16 cellular contexts compared by ENCODE assay signal in the genomic region with DNA sequence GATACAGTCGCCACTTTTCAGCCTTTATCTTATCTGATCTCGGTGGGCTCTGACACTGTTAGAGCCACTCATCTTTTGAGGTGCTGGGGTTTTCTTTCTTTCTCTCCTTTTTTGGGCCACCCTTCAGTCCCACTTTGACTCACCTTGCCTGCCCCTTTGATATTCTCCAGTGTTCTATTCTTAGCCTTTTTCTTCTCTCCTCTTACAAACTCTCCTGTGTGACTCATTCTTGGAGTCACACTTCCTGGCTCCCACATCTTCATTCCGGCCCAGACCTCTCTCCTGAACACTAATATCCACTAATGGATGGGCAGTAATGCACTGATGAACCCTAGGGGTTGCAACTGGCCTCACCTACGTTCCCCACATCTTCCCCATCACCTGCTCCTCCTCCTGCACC. TPM values are rescaled to one million over a fixed set of nuclear protein-coding genes. Genes with fewer than 3 reads are reported as not detected.
DNase-seq lines count a peak whose midpoint lies in the region; ATAC-seq and TF ChIP-seq lines count a peak whose summit lies in the region.
"Had no signal": no experiment of that assay in that cellular context is flagged by ENCODE, and none has a peak within 500 bp of the region (broad histone marks: within the 10 kb centered on the region; RNA-seq: fewer than 3 reads in every experiment).

No MANE protein-coding gene starts in this region.

- H3K4me3 ChIP-seq in PC-3 (ENCODE audit: low read length) (no peak overlapping the region), epithelial cell of esophagus (ENCODE audit: low read length) (no peak overlapping the region), gastrocnemius medialis (no peak overlapping the region)
- H3K4me3 ChIP-seq: GM23338, SJSA1 had no signal

- no peak overlapping the region for H3K4me2 ChIP-seq in PC-3 (ENCODE audit: low read length)
- H3K4me2 ChIP-seq: GM23338 had no signal

- no peaks in the 10 kb centered on the region for H3F3A ChIP-seq in PC-3 (ENCODE audit: low read length, unreplicated experiment)

- POLR2A ChIA-PET in PC-3 (lab: Charles Lee; ENCODE audit: unreplicated experiment): no interaction called here

- TF ChIP-seq POLR2A in gastrocnemius medialis (IDR thresholded peaks at IDR 0.05): no peak

- in situ Hi-C loops in gastrocnemius medialis (cut with MboI; ENCODE audit: low sequenced_read_pairs in 4 of 4): no loop called here
- in situ Hi-C loops in KBM-7 (cut with MboI; ENCODE audit: low pct_unique_long_range_greater_than_20kb, low sequenced_read_pairs): no loop called here

- H4K20me1 ChIP-seq in PC-3 (ENCODE audit: low read length): no peaks in the 10 kb centered on the region

- no peak overlapping the region for H3K9ac ChIP-seq in PC-3 (ENCODE audit: low read length)

- TF ChIP-seq CTCF in PC-3 (conservative IDR thresholded peaks at IDR 0.05; ENCODE audit: low read depth, low read length) (no peak), epithelial cell of esophagus (IDR thresholded peaks at IDR 0.05; ENCODE audit: insufficient read depth, low read depth, low read length, missing control alignments) (no peak), gastrocnemius medialis (IDR thresholded peaks at IDR 0.05 in 4 of 5, conservative IDR thresholded peaks at IDR 0.05 in 1 of 5) (no peak)

- H3K27me3 ChIP-seq in PC-3 (ENCODE audit: low read length) (peaks cover 61% of the 10 kb centered on the region), gastrocnemius medialis (no peaks in the 10 kb centered on the region)

- no peaks in the 10 kb centered on the region for H3K79me2 ChIP-seq in PC-3 (ENCODE audit: low read length)

- no peaks in the 10 kb centered on the region for H3K9me3 ChIP-seq in PC-3 (ENCODE audit: low read length)
- no peaks in the 10 kb centered on the region for H3K9me3 ChIP-seq in gastrocnemius medialis
- H3K9me3 ChIP-seq: SJSA1 had no signal

- no peak overlapping the region for H2AFZ ChIP-seq in PC-3 (ENCODE audit: low read length)
- H2AFZ ChIP-seq: GM23338 had no signal

- intact Hi-C loops in PC-3 (cut with micrococcal nuclease): no loop called here
- intact Hi-C loops in gastrocnemius medialis (cut with DNase I; ENCODE audit: low total_unique reads): no loop called here

- no TSS peak for BruUV-seq in PC-3 (replicated peaks; lab: Mats Ljungman, UMichigan)

- H3K27ac ChIP-seq in PC-3 (ENCODE audit: low read length) (no peak overlapping the region), gastrocnemius medialis (peak overlapping the region; percentile 37 to 78 (median 70))
- H3K27ac ChIP-seq: SJSA1 had no signal

- no peak for ATAC-seq in PC-3
- peak; percentile 93 to 96 for ATAC-seq in gastrocnemius medialis
- no peak for ATAC-seq in GM19397 (IDR thresholded peaks at IDR 0.05; ENCODE audit: unreplicated experiment)
- no peak for ATAC-seq in HG03354 (IDR thresholded peaks at IDR 0.05; ENCODE audit: poor library complexity, severe bottlenecking, unreplicated experiment)
- ATAC-seq: GM23338 had no signal

- no peaks in the 10 kb centered on the region for H3K4me1 ChIP-seq in PC-3 (ENCODE audit: insufficient read depth, low read length)
- peaks cover 6 to 23% of the 10 kb centered on the region in 2 donors for H3K4me1 ChIP-seq in gastrocnemius medialis
- H3K4me1 ChIP-seq: SJSA1 had no signal

- peak; percentile 1 for DNase-seq in GM04504 (ENCODE audit: low read depth)
- DNase-seq in PC-3: peak; percentile 20
- peak; percentile 41 for DNase-seq in epithelial cell of esophagus (ENCODE audit: low read depth)
- DNase-seq in gastrocnemius medialis: peak in 1 of 2 donors; percentile 41
- no peak for DNase-seq in KBM-7
- DNase-seq: C1 segment of cervical spinal cord, Kasumi-1, MV-4-11, NCI-H1417 treated with DMSO at 0.1 percent for 48 hours, NCI-H2029, NCI-H510A treated with DMSO at 0.1 percent for 48 hours, RPMI8226 had no signal

- H3K36me3 ChIP-seq in PC-3 (ENCODE audit: low read depth, low read length): no peaks in the 10 kb centered on the region
- H3K36me3 ChIP-seq in gastrocnemius medialis: no peaks in the 10 kb centered on the region
- H3K36me3 ChIP-seq: SJSA1 had no signal

- CTCF ChIA-PET in PC-3 (lab: Charles Lee): no interaction called here

- no peaks in the 10 kb centered on the region for H3K9me2 ChIP-seq in PC-3 (replicated peaks; ENCODE audit: low read length)

RNA-seq across cellular contexts. Expression of a gene that starts 2.2 kb away (rescaled TPM):
- total RNA-seq in PC-3 (2014; rRNA removed): not detected in 2 replicates
- total RNA-seq in gastrocnemius medialis: not detected
- total RNA-seq: GM23338, SJSA1 had no signal

RNA-seq across cellular contexts. Expression of a gene that starts 15.7 kb away (rescaled TPM):
- total RNA-seq in PC-3 (2014; rRNA removed) (not detected in 2 replicates), gastrocnemius medialis (not detected)
- total RNA-seq: GM23338, SJSA1 had no signal

Comparison
In these comparisons a context has a peak if more than half of its experiments do, and no peak if none do; other contexts are left out.
1. ATAC-seq: peak in gastrocnemius medialis (2 of 2); none in PC-3 (single experiment), GM19397 (single experiment) and HG03354 (single experiment).